ENCODE assay signal across 8 cellular contexts in the genomic region with DNA sequence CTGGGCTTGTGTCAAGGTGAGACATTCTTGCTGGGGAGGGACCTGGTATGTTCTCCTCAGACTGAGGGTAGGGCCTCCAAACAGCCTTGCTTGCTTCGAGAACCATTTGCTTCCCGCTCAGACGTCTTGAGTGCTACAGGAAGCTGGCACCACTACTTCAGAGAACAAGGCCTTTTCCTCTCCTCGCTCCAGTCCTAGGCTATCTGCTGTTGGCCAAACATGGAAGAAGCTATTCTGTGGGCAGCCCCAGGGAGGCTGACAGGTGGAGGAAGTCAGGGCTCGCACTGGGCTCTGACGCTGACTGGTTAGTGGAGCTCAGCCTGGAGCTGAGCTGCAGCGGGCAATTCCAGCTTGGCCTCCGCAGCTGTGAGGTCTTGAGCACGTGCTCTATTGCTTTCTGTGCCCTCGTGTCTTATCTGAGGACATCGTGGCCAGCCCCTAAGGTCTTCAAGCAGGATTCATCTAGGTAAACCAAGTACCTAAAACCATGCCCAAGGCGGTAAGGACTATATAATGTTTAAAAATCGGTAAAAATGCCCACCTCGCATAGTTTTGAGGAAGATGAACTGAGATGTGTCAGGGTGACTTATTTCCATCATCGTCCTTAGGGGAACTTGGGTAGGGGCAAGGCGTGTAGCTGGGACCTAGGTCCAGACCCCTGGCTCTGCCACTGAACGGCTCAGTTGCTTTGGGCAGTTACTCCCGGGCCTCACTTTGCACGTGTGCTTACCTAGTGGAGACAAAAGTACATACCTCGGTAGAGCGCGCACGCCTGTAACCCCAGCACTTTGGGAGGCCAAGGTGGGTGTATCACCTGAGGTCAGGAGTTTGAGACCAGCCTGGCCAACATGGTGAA. TPM values are rescaled to one million over a fixed set of nuclear protein-coding genes. Genes with fewer than 3 reads are reported as not detected.
A peak's percentile ranks its signal among the peaks of the same experiment; 100 is the strongest.
DNase-seq lines count a peak whose midpoint lies in the region; ATAC-seq and TF ChIP-seq lines count a peak whose summit lies in the region.

No MANE protein-coding gene starts in this region.

- no peak overlapping the region for H2AFZ ChIP-seq in parathyroid adenoma

- intact Hi-C loops in breast epithelium (cut with DNase I; ENCODE audit: low total_unique reads): loop anchor here (10.0 kb wide), 1 partner anchor 114 kb away; no protein-coding TSS in a partner anchor

- peaks cover 6% of the 10 kb centered on the region for H3K79me2 ChIP-seq in parathyroid adenoma

- ATAC-seq in HG03159 (IDR thresholded peaks at IDR 0.05; ENCODE audit: unreplicated experiment) (no peak), GM21447 (IDR thresholded peaks at IDR 0.05; ENCODE audit: unreplicated experiment) (no peak)

- no peaks in the 10 kb centered on the region for H3K9me3 ChIP-seq in breast epithelium
- no peaks in the 10 kb centered on the region for H3K9me3 ChIP-seq in parathyroid adenoma (ENCODE audit: control insufficient read depth, low read length)

- H3K36me3 ChIP-seq in breast epithelium (no peaks in the 10 kb centered on the region), parathyroid adenoma (ENCODE audit: control insufficient read depth, insufficient read depth, low read length) (no peaks in the 10 kb centered on the region)

- H3K4me2 ChIP-seq in parathyroid adenoma (ENCODE audit: low read length): no peak overlapping the region

- TF ChIP-seq POLR2A in breast epithelium (IDR thresholded peaks at IDR 0.05): no peak

- no peak for TF ChIP-seq CTCF in breast epithelium (IDR thresholded peaks at IDR 0.05)
- no peak for TF ChIP-seq CTCF in parathyroid adenoma (IDR thresholded peaks at IDR 0.05)

- no peak overlapping the region for H3K9ac ChIP-seq in parathyroid adenoma

- H3K27me3 ChIP-seq in breast epithelium (no peaks in the 10 kb centered on the region), parathyroid adenoma (ENCODE audit: control insufficient read depth, insufficient read depth, low read length) (no peaks in the 10 kb centered on the region)

- DNase-seq in NCI-H146 (lab: John Stamatoyannopoulos, UW) (peak; percentile 48), NCI-H146 treated with DMSO at 0.1 percent for 48 hours (lab: John Stamatoyannopoulos, UW; ENCODE audit: unreplicated experiment) (no peak), NCI-H69 (lab: John Stamatoyannopoulos, UW) (peak; percentile 35), breast epithelium (ENCODE audit: low spot score in 2 of 2) (no peak), NCI-H2227 treated with DMSO at 0.1 percent for 48 hours (lab: John Stamatoyannopoulos, UW) (no peak)

- H3K27ac ChIP-seq in breast epithelium (peak overlapping the region; percentile 94 to 98), parathyroid adenoma (peak overlapping the region; percentile 93)

- peaks cover 6 to 18% of the 10 kb centered on the region in 2 donors for H3K4me1 ChIP-seq in breast epithelium
- H3K4me1 ChIP-seq in parathyroid adenoma: peaks cover 8% of the 10 kb centered on the region

- H3K4me3 ChIP-seq in breast epithelium: no peak overlapping the region
- H3K4me3 ChIP-seq in parathyroid adenoma (ENCODE audit: low read depth, low read length): no peak overlapping the region

RNA-seq across cellular contexts. Expression of a gene that starts 4.3 kb away (rescaled TPM):
- 1,000 to 10,000 TPM; 1,134 to 1,818 (median 1,628) TPM for total RNA-seq in breast epithelium

RNA-seq across cellular contexts. Expression of a gene that starts 17.2 kb away (rescaled TPM):
- 10 to 100 TPM in 2 of 3 donors, 1 to 10 TPM in 1; 7.2 to 22.4 (median 15.7) TPM for total RNA-seq in breast epithelium

RNA-seq across cellular contexts. Expression of a gene that starts 29.4 kb away (rescaled TPM):
- 10 to 100 TPM; 30.6 to 37.6 (median 31.5) TPM for total RNA-seq in breast epithelium

RNA-seq across cellular contexts. Expression of a gene that starts 44.7 kb away (rescaled TPM):
- total RNA-seq in breast epithelium: 10 to 100 TPM; 21.6 to 66.7 (median 53.9) TPM

RNA-seq across cellular contexts. Expression of a gene that starts 45.6 kb away (rescaled TPM):
- 10 to 100 TPM; 58.5 to 72.1 (median 62.4) TPM for total RNA-seq in breast epithelium

Comparison
In these comparisons a context has a peak if more than half of its experiments do, and no peak if none do; other contexts are left out.
1. DNase-seq: peak in NCI-H146 (single experiment) and NCI-H69 (single experiment); none in NCI-H146 treated with DMSO at 0.1 percent for 48 hours (single experiment), breast epithelium (0 of 2) and NCI-H2227 treated with DMSO at 0.1 percent for 48 hours (single experiment).